Comparison of ENCODE assay signal across 8 cellular contexts in genomic region chr16:31471875-31472558, GRCh38. TPM values are rescaled to one million over a fixed set of nuclear protein-coding genes. Genes with fewer than 3 reads are reported as not detected.
DNase-seq lines count a peak whose midpoint lies in the region; TF ChIP-seq lines count a peak whose summit lies in the region.

TGFB1I1 (plus strand) TSS chr16:31472152; CDS start chr16:31472189, 37 bp downstream.

- H3K4me3 Mint-ChIP-seq in mesothelial cell of epicardium = peak within 1 kb of the TSS; percentile 78

- peak within 1 kb of the TSS; percentile 83 to 93 for H3K4me3 ChIP-seq in uterus

- peaks cover 27% of the 10 kb centered on the region for H3K4me1 Mint-ChIP-seq in mesothelial cell of epicardium

- peaks cover 7 to 18% of the 10 kb centered on the region in 2 donors for H3K4me1 ChIP-seq in uterus

- peak within 1 kb of the TSS; percentile 70 for H3K27ac ChIP-seq in epithelial cell of prostate
- H3K27ac ChIP-seq in uterus = peak within 1 kb of the TSS; percentile 99 to 100

- DNase-seq in NCI-H345 (lab: John Stamatoyannopoulos, UW) (peak; percentile 16), NCI-H345 treated with DMSO at 0.1 percent for 48 hours (lab: John Stamatoyannopoulos, UW; ENCODE audit: unreplicated experiment) (no peak), SK-N-DZ (ENCODE audit: low spot score) (peak; percentile 47), epithelial cell of prostate (ENCODE audit: low read depth, low spot score) (no peak), mesothelial cell of epicardium (ENCODE audit: low spot score in 2 of 2, unreplicated experiment in 2 of 2) (no peak), uterus (peak; percentile 90 to 92), HT-29 (ENCODE audit: low spot score) (no peak), SKM-1 (lab: John Stamatoyannopoulos, UW; ENCODE audit: unreplicated experiment) (no peak)

- peak within 1 kb of the TSS; percentile 86 for H3K27ac Mint-ChIP-seq in mesothelial cell of epicardium

- peaks cover 39% of the 10 kb centered on the region for H3K27me3 Mint-ChIP-seq in mesothelial cell of epicardium (ENCODE audit: low read depth)

- H3K9me3 Mint-ChIP-seq in mesothelial cell of epicardium = no peaks in the 10 kb centered on the region

- intact Hi-C loops in uterus (cut with DNase I; ENCODE audit: low total_unique reads) = no loop called here

- TF ChIP-seq POLR2A in uterus (IDR thresholded peaks at IDR 0.05) = peak; percentile 30 to 59

- H3K9me3 ChIP-seq in uterus = no peaks in the 10 kb centered on the region

- TF ChIP-seq CTCF in mesothelial cell of epicardium (IDR thresholded peaks at IDR 0.05; ENCODE audit: unreplicated experiment) (no peak), uterus (IDR thresholded peaks at IDR 0.05) (no peak)

- H3K27me3 ChIP-seq in uterus = no peaks in the 10 kb centered on the region

- peaks cover 6% of the 10 kb centered on the region for H3K36me3 Mint-ChIP-seq in mesothelial cell of epicardium

- no peaks in the 10 kb centered on the region for H3K36me3 ChIP-seq in uterus

RNA-seq across cellular contexts. Expression of gene TGFB1I1, which starts in this region (rescaled TPM):
- polyA plus RNA-seq in SK-N-DZ (2014; cell fraction: cytosol; rRNA removed) = 5.1 and 8.2 TPM in 2 replicates
- 5.6 and 24.8 TPM in 2 replicates for polyA plus RNA-seq in SK-N-DZ (2014; cell fraction: nucleus; rRNA removed)
- total RNA-seq in mesothelial cell of epicardium (35.5 to 39.4 TPM (median 38.1 TPM) in 3 replicates), uterus (100 to 1,000 TPM in 2 of 4 donors, 10 to 100 TPM in 2; 61.1 to 336 (median 107) TPM)
- total RNA-seq in HT-29 (2014; rRNA removed; shearing (Covaris generic)) = 0.43 and 1.1 TPM in 2 replicates

Comparison
In these comparisons a context has a peak if more than half of its experiments do, and no peak if none do; other contexts are left out.
1. RNA of gene TGFB1I1 (total RNA-seq): 61.1 to 336 TPM in uterus and 35.5 to 39.4 TPM in mesothelial cell of epicardium; 0.43 to 1.1 TPM in HT-29; every median in the first group is over 10 times any median in the second.
2. DNase-seq: peak in NCI-H345 (single experiment), SK-N-DZ (single experiment) and uterus (2 of 2); none in NCI-H345 treated with DMSO at 0.1 percent for 48 hours (single experiment), epithelial cell of prostate (single experiment), mesothelial cell of epicardium (0 of 2), HT-29 (single experiment) and SKM-1 (single experiment).